ENCODE assay signal across 20 cellular contexts in the genomic region with DNA sequence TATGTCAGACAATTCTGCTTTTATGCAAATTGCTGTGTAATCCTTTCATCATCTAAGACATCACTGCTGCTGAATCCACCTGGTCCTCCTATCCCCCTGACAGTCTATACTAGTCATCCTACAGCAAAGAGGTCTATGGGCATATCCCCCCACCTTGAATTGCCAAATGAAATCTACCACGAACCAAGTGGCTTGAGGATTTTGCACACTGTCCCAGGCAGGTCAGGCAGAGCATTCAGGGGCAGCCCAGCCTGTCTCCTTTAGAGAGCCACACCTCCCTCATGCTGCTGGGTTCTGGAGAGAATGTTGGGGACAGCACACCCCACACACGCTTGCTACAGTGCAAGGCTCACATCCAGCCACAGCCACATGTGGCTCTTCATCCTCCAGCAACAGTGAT.
"Had no signal": no experiment of that assay in that cellular context is flagged by ENCODE, and none has a peak within 500 bp of the region (broad histone marks: within the 10 kb centered on the region; RNA-seq: fewer than 3 reads in every experiment).

No MANE protein-coding gene starts in this region.

- H2AFZ ChIP-seq: hepatocyte had no signal

- H3K4me1 Mint-ChIP-seq: endodermal cell, immature natural killer cell had no signal

- H3K27ac Mint-ChIP-seq: dendritic cell treated with granulocyte-macrophage colony-stimulating factor and Interleukin-4, amounts not matched to agents 40 ng/mL and 50 ng/mL, for 4 days; effector memory CD8-positive, alpha-beta T cell; endodermal cell; immature natural killer cell; mesothelial cell of epicardium had no signal

- H3K4me3 ChIP-seq: esophagus squamous epithelium, gastroesophageal sphincter, heart left ventricle, hepatocyte, left lung, lower lobe of right lung, mucosa of descending colon had no signal

- H3K79me2 ChIP-seq: hepatocyte had no signal

- H3K36me3 ChIP-seq: esophagus squamous epithelium, gastroesophageal sphincter, heart left ventricle, left lung, lower lobe of right lung had no signal

- H3K4me3 Mint-ChIP-seq: dendritic cell treated with granulocyte-macrophage colony-stimulating factor and Interleukin-4, amounts not matched to agents 40 ng/mL and 50 ng/mL, for 4 days; effector memory CD8-positive, alpha-beta T cell; endodermal cell; immature natural killer cell; mesothelial cell of epicardium had no signal

- H3K27ac ChIP-seq: epithelial cell of prostate, esophagus squamous epithelium, gastroesophageal sphincter, heart left ventricle, hepatocyte, left lung, lower lobe of right lung had no signal

- H3K36me3 Mint-ChIP-seq: immature natural killer cell had no signal

- DNase-seq: cortex of kidney; effector CD8-positive, alpha-beta T cell; effector memory CD8-positive, alpha-beta T cell; erythroblast; esophagus squamous epithelium; heart left ventricle; hypothalamus; immature natural killer cell; left cardiac atrium; left lung; left ventricle myocardium superior; lower lobe of right lung; mesenchymal stem cell; mucosa of descending colon had no signal

- H3K4me1 ChIP-seq: esophagus squamous epithelium, left lung, lower lobe of right lung had no signal

- H3K4me2 ChIP-seq: hepatocyte had no signal

- ATAC-seq: effector memory CD8-positive, alpha-beta T cell; gastroesophageal sphincter; lower lobe of right lung; mucosa of descending colon had no signal

- H3K27me3 Mint-ChIP-seq: dendritic cell treated with granulocyte-macrophage colony-stimulating factor and Interleukin-4, amounts not matched to agents 40 ng/mL and 50 ng/mL, for 4 days had no signal

- H3K27me3 ChIP-seq: esophagus squamous epithelium, gastroesophageal sphincter, heart left ventricle, hepatocyte, left lung had no signal
